1 cellular context compared by ENCODE assay signal in genomic region chr17:13024033-13024432, GRCh38.
TF ChIP-seq lines count a peak whose summit lies in the region.

No MANE protein-coding gene starts in this region.

TF ChIP-seq in GM23338, 12 proteins besides CTCF, POLR2A, EP300 and RAD21 (continued from another document):
- TF ChIP-seq REST (IDR thresholded peaks at IDR 0.05; ENCODE audit: unreplicated experiment) (no peak), NANOG (IDR thresholded peaks at IDR 0.05; ENCODE audit: borderline replicate concordance) (no peak), EZH2 (IDR thresholded peaks at IDR 0.05; ENCODE audit: low read depth, unreplicated experiment) (no peak), ZNF331 (CRISPR knock-in tag; IDR thresholded peaks at IDR 0.05; ENCODE audit: low read depth) (no peak)
